8 cellular contexts compared by ENCODE assay signal in the genomic region with DNA sequence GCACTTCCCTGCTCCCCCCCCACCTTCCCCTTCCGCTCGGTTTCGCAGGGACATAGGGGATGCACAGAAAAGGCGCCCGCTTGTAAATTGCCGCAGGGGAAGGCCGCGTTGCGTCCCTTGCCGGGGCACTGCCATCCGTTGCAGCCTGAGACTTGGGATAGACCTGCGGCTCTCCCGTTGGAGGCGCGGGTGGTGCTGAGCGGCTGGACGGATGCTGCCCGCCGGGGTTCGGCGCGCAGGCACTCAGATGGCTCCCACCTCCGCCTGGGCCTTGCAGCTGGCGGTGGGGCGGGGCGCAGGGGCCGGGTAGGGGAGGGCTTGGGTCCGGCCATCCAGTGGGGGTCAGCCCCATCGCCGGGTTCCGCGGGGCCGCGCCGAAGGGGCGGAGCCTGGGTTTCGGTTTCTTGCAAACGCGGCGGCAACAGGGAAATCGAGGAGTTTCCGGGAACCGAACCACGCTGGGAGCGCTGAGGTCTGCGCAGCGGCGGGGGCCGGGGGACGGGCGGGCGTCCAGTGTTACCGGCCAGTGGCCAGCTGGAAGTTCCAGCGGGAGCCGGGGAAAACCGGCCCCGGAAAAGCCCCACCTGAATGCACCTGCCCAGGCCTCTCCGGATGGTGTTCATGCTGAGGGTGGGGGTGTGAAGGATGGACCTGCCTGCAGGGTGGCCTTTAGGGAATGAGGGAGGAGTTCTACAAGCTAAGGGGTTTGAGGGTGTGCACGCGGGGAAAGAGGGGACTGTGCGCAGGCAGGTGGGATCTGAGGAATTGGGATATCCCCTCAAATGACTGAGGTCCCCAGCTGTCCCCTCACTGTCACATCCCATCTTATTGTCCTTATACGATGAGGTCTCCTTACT. TPM values are rescaled to one million over a fixed set of nuclear protein-coding genes. Genes with fewer than 3 reads are reported as not detected.
DNase-seq lines count a peak whose midpoint lies in the region; ATAC-seq and TF ChIP-seq lines count a peak whose summit lies in the region.

No MANE protein-coding gene starts in this region.

- peak overlapping the region; percentile 94 to 98 (median 94) for H3K27ac Mint-ChIP-seq in CD4-positive, CD25-positive, alpha-beta regulatory T cell
- peak overlapping the region; percentile 96 for H3K27ac Mint-ChIP-seq in activated naive CD8-positive, alpha-beta T cell

- peak in 1 of 2 donors; percentile 2 for TF ChIP-seq POLR2A in vagina (IDR thresholded peaks at IDR 0.05)

- TF ChIP-seq CTCF in neutrophil (IDR thresholded peaks at IDR 0.05) = no peak
- TF ChIP-seq CTCF in vagina (IDR thresholded peaks at IDR 0.05) = no peak

- H3K27me3 ChIP-seq in CD4-positive, CD25-positive, alpha-beta regulatory T cell (ENCODE audit: control insufficient read depth, insufficient read depth, low read length) = no peaks in the 10 kb centered on the region
- H3K27me3 ChIP-seq in neutrophil = no peaks in the 10 kb centered on the region
- no peaks in the 10 kb centered on the region for H3K27me3 ChIP-seq in vagina

- peak overlapping the region; percentile 76 for H3K4me3 ChIP-seq in CD4-positive, CD25-positive, alpha-beta regulatory T cell (ENCODE audit: low read depth, low read length)
- H3K4me3 ChIP-seq in neutrophil (ENCODE audit: low read depth in 1 of 2, low read length in 1 of 2) (peak overlapping the region; percentile 71 to 86), vagina (peak overlapping the region; percentile 51 to 66)

- peaks cover 5 to 72% (median 45%) of the 10 kb centered on the region in 4 donors for H3K4me1 Mint-ChIP-seq in CD4-positive, CD25-positive, alpha-beta regulatory T cell
- H3K4me1 Mint-ChIP-seq in activated naive CD8-positive, alpha-beta T cell (ENCODE audit: low read depth) = peaks cover 65% of the 10 kb centered on the region

- peak overlapping the region; percentile 96 to 99 (median 97) for H3K4me3 Mint-ChIP-seq in CD4-positive, CD25-positive, alpha-beta regulatory T cell
- H3K4me3 Mint-ChIP-seq in activated naive CD8-positive, alpha-beta T cell = peak overlapping the region; percentile 93

- peak overlapping the region; percentile 99 for H3K27ac ChIP-seq in CD4-positive, CD25-positive, alpha-beta regulatory T cell (ENCODE audit: insufficient read depth, low read length, poor library complexity, severe bottlenecking)
- peak overlapping the region; percentile 100 for H3K27ac ChIP-seq in neutrophil
- peak overlapping the region; percentile 93 for H3K27ac ChIP-seq in vagina

- H3K36me3 ChIP-seq in CD4-positive, CD25-positive, alpha-beta regulatory T cell (ENCODE audit: control insufficient read depth, insufficient read depth, low read length) = no peaks in the 10 kb centered on the region
- H3K36me3 ChIP-seq in neutrophil (no peaks in the 10 kb centered on the region), vagina (no peaks in the 10 kb centered on the region)

- no peaks in the 10 kb centered on the region for H3K36me3 Mint-ChIP-seq in CD4-positive, CD25-positive, alpha-beta regulatory T cell
- H3K36me3 Mint-ChIP-seq in activated naive CD8-positive, alpha-beta T cell = no peaks in the 10 kb centered on the region

- H3K4me1 ChIP-seq in CD4-positive, CD25-positive, alpha-beta regulatory T cell (ENCODE audit: control insufficient read depth, insufficient read depth, low read length, poor library complexity, severe bottlenecking) = peaks cover 67% of the 10 kb centered on the region
- H3K4me1 ChIP-seq in neutrophil (ENCODE audit: control insufficient read depth in 1 of 2, insufficient read depth in 1 of 2, low read depth in 1 of 2, low read length in 1 of 2) (peaks cover 67 to 73% of the 10 kb centered on the region in 2 experiments), vagina (peaks cover 47% of the 10 kb centered on the region)

- DNase-seq in CD4-positive, CD25-positive, alpha-beta regulatory T cell = peak in 2 of 3 donors; percentile 71 to 74
- DNase-seq in GM19238 (ENCODE audit: insufficient read length, low spot score) = peak; percentile 73
- peak; percentile 84 for DNase-seq in RKO (ENCODE audit: low spot score)
- DNase-seq in glomerular visceral epithelial cell (ENCODE audit: extremely low spot score) = peak; percentile 95
- peak; percentile 95 to 96 for DNase-seq in vagina (ENCODE audit: extremely low spot score in 2 of 2)

- ATAC-seq in CD4-positive, CD25-positive, alpha-beta regulatory T cell (ENCODE audit: low read depth in 2 of 2) = peak in 1 of 2 donors; percentile 2
- peak; percentile 39 for ATAC-seq in HG03342 (IDR thresholded peaks at IDR 0.05; ENCODE audit: unreplicated experiment)

- no peaks in the 10 kb centered on the region for H3K9me3 ChIP-seq in CD4-positive, CD25-positive, alpha-beta regulatory T cell (ENCODE audit: control insufficient read depth in 2 of 2, low read length in 2 of 2)
- H3K9me3 ChIP-seq in neutrophil (no peaks in the 10 kb centered on the region), vagina (no peaks in the 10 kb centered on the region)

- H3K9me3 Mint-ChIP-seq in CD4-positive, CD25-positive, alpha-beta regulatory T cell = no peaks in the 10 kb centered on the region
- no peaks in the 10 kb centered on the region for H3K9me3 Mint-ChIP-seq in activated naive CD8-positive, alpha-beta T cell (ENCODE audit: low read depth)

- intact Hi-C loops in vagina (cut with DNase I) = no loop called here

- no peaks in the 10 kb centered on the region for H3K27me3 Mint-ChIP-seq in CD4-positive, CD25-positive, alpha-beta regulatory T cell
- no peaks in the 10 kb centered on the region for H3K27me3 Mint-ChIP-seq in activated naive CD8-positive, alpha-beta T cell

RNA-seq across cellular contexts. Expression of gene IRF1, which starts 6.3 kb away (rescaled TPM):
- total RNA-seq in CD4-positive, CD25-positive, alpha-beta regulatory T cell = 924 TPM
- 100 to 1,000 TPM; 160 to 202 (median 190) TPM for polyA plus RNA-seq in CD4-positive, CD25-positive, alpha-beta regulatory T cell
- total RNA-seq in vagina = 49.8 TPM

RNA-seq across cellular contexts. Expression of gene IL5, which starts 46.5 kb away (rescaled TPM):
- total RNA-seq in CD4-positive, CD25-positive, alpha-beta regulatory T cell = not detected
- polyA plus RNA-seq in CD4-positive, CD25-positive, alpha-beta regulatory T cell = not detected
- not detected for total RNA-seq in vagina

RNA-seq across cellular contexts. Expression of gene RAD50, which starts 59.9 kb away (rescaled TPM):
- total RNA-seq in CD4-positive, CD25-positive, alpha-beta regulatory T cell = 17.8 TPM
- 10 to 100 TPM; 10.8 to 14.2 (median 12.8) TPM for polyA plus RNA-seq in CD4-positive, CD25-positive, alpha-beta regulatory T cell
- 29.0 TPM for total RNA-seq in vagina

Comparison
In these comparisons a context has a peak if more than half of its experiments do, and no peak if none do; other contexts are left out.
1. RNA of gene IRF1, which starts 6.3 kb away (total RNA-seq): 924 TPM in CD4-positive, CD25-positive, alpha-beta regulatory T cell (single experiment); 49.8 TPM in vagina (single experiment); every median in the first group is over 10 times any median in the second.
2. Peak in every context shown above with its lines, with median percentiles within 50 percentile points of each other: DNase-seq, H3K27ac ChIP-seq and H3K4me3 ChIP-seq.